In the genomic region with DNA sequence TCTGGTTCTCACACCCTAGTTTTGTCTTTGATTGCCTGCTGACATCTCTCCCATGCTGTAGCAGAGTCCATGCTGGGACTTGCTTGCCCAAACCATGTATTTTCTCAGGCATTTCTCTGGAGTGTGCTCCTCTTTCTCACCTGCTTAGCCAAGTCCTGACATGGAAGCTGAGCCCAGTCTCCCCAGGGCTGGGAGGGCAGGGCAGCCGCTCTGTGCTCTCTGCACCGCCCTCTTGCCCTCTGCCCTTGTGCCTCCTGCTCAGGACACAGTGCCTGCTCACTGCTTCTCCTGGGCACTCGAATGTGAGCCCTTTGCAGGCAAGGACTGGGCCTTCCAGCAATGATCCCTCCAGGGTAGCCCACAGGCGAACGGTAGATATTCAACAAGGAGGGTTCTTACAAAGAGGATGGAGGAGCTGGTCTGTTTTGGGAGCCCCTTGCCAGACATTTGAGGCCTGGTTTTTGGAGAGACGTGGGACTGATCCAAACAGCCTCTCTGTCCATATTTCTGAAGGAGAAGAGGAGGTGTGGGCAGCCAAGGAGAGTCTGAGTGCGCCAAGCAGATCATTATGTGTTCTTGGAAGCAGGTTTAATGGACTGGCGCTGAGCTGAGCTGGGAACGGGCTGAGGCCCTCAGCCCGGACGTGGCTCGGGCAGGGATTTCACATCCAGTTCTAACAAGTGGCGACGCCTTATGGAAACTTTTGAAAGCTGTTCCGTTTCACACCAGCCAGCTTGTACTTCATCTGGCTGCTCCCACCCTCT, we compare ENCODE assay signal across 15 cellular contexts. TPM values are rescaled to one million over a fixed set of nuclear protein-coding genes. Genes with fewer than 3 reads are reported as not detected.
A peak's percentile ranks its signal among the peaks of the same experiment; 100 is the strongest.
DNase-seq lines count a peak whose midpoint lies in the region; ATAC-seq and TF ChIP-seq lines count a peak whose summit lies in the region.
"Had no signal": no experiment of that assay in that cellular context is flagged by ENCODE, and none has a peak within 500 bp of the region (broad histone marks: within the 10 kb centered on the region; RNA-seq: fewer than 3 reads in every experiment).

No MANE protein-coding gene starts in this region.

- H3K4me3 ChIP-seq in colonic mucosa (no peak overlapping the region), neural progenitor cell (no peak overlapping the region), urinary bladder (ENCODE audit: low read depth, low read length) (no peak overlapping the region), endodermal cell (ENCODE audit: low read length) (no peak overlapping the region)
- H3K4me3 ChIP-seq: cardiac muscle cell, ovary had no signal

- H3K36me3 Mint-ChIP-seq in neural progenitor cell (no peaks in the 10 kb centered on the region), endodermal cell (ENCODE audit: low read depth) (no peaks in the 10 kb centered on the region)

- no peaks in the 10 kb centered on the region for H3K79me2 ChIP-seq in neural progenitor cell (ENCODE audit: low read depth)

- no peaks in the 10 kb centered on the region for H4K20me1 ChIP-seq in neural progenitor cell (ENCODE audit: low read depth)

- DNase-seq in colonic mucosa (peak; percentile 27), left ventricle myocardium superior (peak; percentile 66), neural progenitor cell (ENCODE audit: low spot score) (no peak), Kasumi-1 (lab: John Stamatoyannopoulos, UW) (no peak), endodermal cell (no peak), foreskin melanocyte (no peak)
- DNase-seq: activated CD4-positive, alpha-beta T cell treated with anti-CD3 and anti-CD28 coated beads, Interleukin-2, amount 50 U/mL, for 4 hours; activated effector memory CD4-positive, alpha-beta T cell treated with anti-CD3 and anti-CD28 coated beads, Interleukin-2, amount 50 U/mL, for 16 hours; CD4-positive, CD25-positive, alpha-beta regulatory T cell; kidney glomerular epithelial cell; NCI-H1092; T-helper 9 cell had no signal

- H3K9me3 ChIP-seq in colonic mucosa (no peaks in the 10 kb centered on the region), neural progenitor cell (ENCODE audit: low read depth) (no peaks in the 10 kb centered on the region), endodermal cell (ENCODE audit: control insufficient read depth, low read length) (no peaks in the 10 kb centered on the region)
- H3K9me3 ChIP-seq: ovary had no signal

- no peaks in the 10 kb centered on the region for H3K27me3 ChIP-seq in colonic mucosa
- H3K27me3 ChIP-seq in neural progenitor cell: no peaks in the 10 kb centered on the region
- H3K27me3 ChIP-seq in endodermal cell (ENCODE audit: control insufficient read depth, insufficient read depth, low read length, poor library complexity, severe bottlenecking): peaks cover 26% of the 10 kb centered on the region
- H3K27me3 ChIP-seq: cardiac muscle cell, ovary had no signal

- H3K4me1 Mint-ChIP-seq in neural progenitor cell: no peaks in the 10 kb centered on the region
- peaks cover 7% of the 10 kb centered on the region for H3K4me1 Mint-ChIP-seq in endodermal cell
- H3K4me1 Mint-ChIP-seq: CD4-positive, CD25-positive, alpha-beta regulatory T cell had no signal

- H3K4me3 Mint-ChIP-seq in neural progenitor cell (no peak overlapping the region), endodermal cell (no peak overlapping the region)
- H3K4me3 Mint-ChIP-seq: CD4-positive, CD25-positive, alpha-beta regulatory T cell had no signal

- intact Hi-C loops in colonic mucosa (cut with DNase I): no loop called here
- intact Hi-C loops in left ventricle myocardium superior (cut with micrococcal nuclease): no loop called here

- H3K36me3 ChIP-seq in colonic mucosa (no peaks in the 10 kb centered on the region), neural progenitor cell (no peaks in the 10 kb centered on the region), urinary bladder (ENCODE audit: insufficient read depth) (no peaks in the 10 kb centered on the region), endodermal cell (ENCODE audit: control insufficient read depth, insufficient read depth, low read length) (no peaks in the 10 kb centered on the region)
- H3K36me3 ChIP-seq: cardiac muscle cell, ovary had no signal

- peaks cover 29% of the 10 kb centered on the region for H3K27me3 Mint-ChIP-seq in neural progenitor cell (ENCODE audit: insufficient read depth, low read depth)
- H3K27me3 Mint-ChIP-seq in endodermal cell (ENCODE audit: insufficient read depth): peaks cover 24% of the 10 kb centered on the region

- no peak overlapping the region for H3K9ac ChIP-seq in colonic mucosa (ENCODE audit: low read depth in 2 of 2, low read length in 2 of 2)
- no peak overlapping the region for H3K9ac ChIP-seq in neural progenitor cell
- no peak overlapping the region for H3K9ac ChIP-seq in endodermal cell (ENCODE audit: extremely low read depth, low read length, poor library complexity, severe bottlenecking)

- H3K4me2 ChIP-seq in neural progenitor cell: no peak overlapping the region

- H3K4me1 ChIP-seq in colonic mucosa: no peaks in the 10 kb centered on the region
- H3K4me1 ChIP-seq in neural progenitor cell: no peaks in the 10 kb centered on the region
- peaks cover 1% of the 10 kb centered on the region for H3K4me1 ChIP-seq in urinary bladder (ENCODE audit: insufficient read depth)
- no peaks in the 10 kb centered on the region for H3K4me1 ChIP-seq in endodermal cell (ENCODE audit: control insufficient read depth, insufficient read depth, low read length)

- H3K9me3 Mint-ChIP-seq in neural progenitor cell (peaks cover 10% of the 10 kb centered on the region), endodermal cell (no peaks in the 10 kb centered on the region)
- H3K9me3 Mint-ChIP-seq: CD4-positive, CD25-positive, alpha-beta regulatory T cell had no signal

- peak overlapping the region; percentile 79 for H3K27ac Mint-ChIP-seq in neural progenitor cell
- no peak overlapping the region for H3K27ac Mint-ChIP-seq in endodermal cell
- H3K27ac Mint-ChIP-seq: CD4-positive, CD25-positive, alpha-beta regulatory T cell had no signal

- H3K27ac ChIP-seq in colonic mucosa: no peak overlapping the region
- no peak overlapping the region for H3K27ac ChIP-seq in neural progenitor cell
- peak overlapping the region; percentile 48 for H3K27ac ChIP-seq in urinary bladder (ENCODE audit: low read depth)
- H3K27ac ChIP-seq in endodermal cell (ENCODE audit: low read depth, low read length): no peak overlapping the region
- H3K27ac ChIP-seq: cardiac muscle cell, ovary had no signal

- peak; percentile 85 for ATAC-seq in left ventricle myocardium superior

- no peaks in the 10 kb centered on the region for H3F3A ChIP-seq in neural progenitor cell (ENCODE audit: low read depth)

- no peak overlapping the region for H2AFZ ChIP-seq in neural progenitor cell (replicated peaks)

- WGBS in urinary bladder: 69% methylated on average over 15 of the region's 15 CpGs
- 94 to 99% methylated on average over 10 to 15 of the region's 15 CpGs for WGBS in endodermal cell (ENCODE audit: insufficient coverage in 1 of 2, insufficient read length in 1 of 2), 2 experiments

- TF ChIP-seq CTCF in colonic mucosa (IDR thresholded peaks at IDR 0.05) (no peak), neural progenitor cell (IDR thresholded peaks at IDR 0.05) (no peak), endodermal cell (conservative IDR thresholded peaks at IDR 0.05) (no peak)

RNA-seq across cellular contexts. Expression of a gene that starts 4.0 kb away (rescaled TPM):
- total RNA-seq in colonic mucosa (not detected), left ventricle myocardium superior (not detected), neural progenitor cell (ENCODE audit: low replicate concordance) (0.06 and 0.37 TPM in 2 replicates), urinary bladder (0.32 TPM), endodermal cell (under 1 TPM in 1 of 2 donors, not detected in 1; 0.09 TPM)
- polyA plus RNA-seq in urinary bladder: not detected
- 0.21 TPM for polyA plus RNA-seq in endodermal cell (2013, experiment 1 of 2)
- polyA plus RNA-seq in endodermal cell (2013, experiment 2 of 2): 0.33 TPM
- total RNA-seq: cardiac muscle cell had no signal

Comparison
In these comparisons a context has a peak if more than half of its experiments do, and no peak if none do; other contexts are left out.
1. DNase-seq: peak in colonic mucosa (single experiment) and left ventricle myocardium superior (single experiment); none in neural progenitor cell (single experiment), Kasumi-1 (0 of 2), endodermal cell (single experiment) and foreskin melanocyte (single experiment).